ENCODE assay signal across 9 cellular contexts in genomic region chr16:22670551-22670970, GRCh38.
DNase-seq lines count a peak whose midpoint lies in the region; ATAC-seq and TF ChIP-seq lines count a peak whose summit lies in the region.
"Had no signal": no experiment of that assay in that cellular context is flagged by ENCODE, and none has a peak within 500 bp of the region (broad histone marks: within the 10 kb centered on the region; RNA-seq: fewer than 3 reads in every experiment).

No MANE protein-coding gene starts in this region.

- H3K4me3 Mint-ChIP-seq in activated T-cell treated with anti-CD3 and anti-CD28 coated beads, Interleukin-2, amount 50 U/mL, for 72 hours, result no peak overlapping the region

- no peaks in the 10 kb centered on the region for H3K4me1 ChIP-seq in foreskin keratinocyte
- H3K4me1 ChIP-seq: adrenal gland had no signal

- ATAC-seq in HG03442 (IDR thresholded peaks at IDR 0.05; ENCODE audit: unreplicated experiment), result peak; percentile 47
- peak; percentile 32 to 39 for ATAC-seq in activated T-cell treated with anti-CD3 and anti-CD28 coated beads, Interleukin-2, amount 50 U/mL, for 72 hours (replicated peaks in 1 of 2)
- ATAC-seq in GM19452 (IDR thresholded peaks at IDR 0.05; ENCODE audit: unreplicated experiment), result no peak
- ATAC-seq in foreskin keratinocyte, result no peak

- H3K9me3 Mint-ChIP-seq in activated T-cell treated with anti-CD3 and anti-CD28 coated beads, Interleukin-2, amount 50 U/mL, for 72 hours, result no peaks in the 10 kb centered on the region

- no peak overlapping the region for H3K27ac Mint-ChIP-seq in activated T-cell treated with anti-CD3 and anti-CD28 coated beads, Interleukin-2, amount 50 U/mL, for 72 hours

- H3K27me3 Mint-ChIP-seq in activated T-cell treated with anti-CD3 and anti-CD28 coated beads, Interleukin-2, amount 50 U/mL, for 72 hours (ENCODE audit: low read depth), result no peaks in the 10 kb centered on the region

- no peaks in the 10 kb centered on the region for H3K36me3 Mint-ChIP-seq in activated T-cell treated with anti-CD3 and anti-CD28 coated beads, Interleukin-2, amount 50 U/mL, for 72 hours (ENCODE audit: insufficient read depth in 2 of 2)

- H3K27me3 ChIP-seq in foreskin keratinocyte, result peaks cover 28% of the 10 kb centered on the region
- H3K27me3 ChIP-seq: adrenal gland had no signal

- DNase-seq in NCI-H1417 (lab: John Stamatoyannopoulos, UW) (peak in 2 of 3 experiments; percentile 20 to 42), NCI-H1417 treated with DMSO at 0.1 percent for 48 hours (lab: John Stamatoyannopoulos, UW) (no peak), nucleus accumbens (lab: John Stamatoyannopoulos, UW) (peak in 32 of 56 donors; percentile 2 to 78 (median 26)), NCI-H2081 treated with DMSO at 0.1 percent for 48 hours (lab: John Stamatoyannopoulos, UW) (no peak), foreskin keratinocyte (no peak)
- DNase-seq in activated T-cell treated with anti-CD3 and anti-CD28 coated beads, Interleukin-2, amount 50 U/mL, for 72 hours, result peak; percentile 13 to 23

- H3K27ac ChIP-seq in foreskin keratinocyte, result no peak overlapping the region
- H3K27ac ChIP-seq: adrenal gland had no signal

- no peak for TF ChIP-seq CTCF in foreskin keratinocyte (conservative IDR thresholded peaks at IDR 0.05)

- H3K4me1 Mint-ChIP-seq in activated T-cell treated with anti-CD3 and anti-CD28 coated beads, Interleukin-2, amount 50 U/mL, for 72 hours (ENCODE audit: low read depth), result no peaks in the 10 kb centered on the region

Comparison
In these comparisons a context has a peak if more than half of its experiments do, and no peak if none do; other contexts are left out.
1. DNase-seq: peak in NCI-H1417 (2 of 3), activated T-cell treated with anti-CD3 and anti-CD28 coated beads, Interleukin-2, amount 50 U/mL, for 72 hours (2 of 2) and nucleus accumbens (32 of 56); none in NCI-H1417 treated with DMSO at 0.1 percent for 48 hours (single experiment), NCI-H2081 treated with DMSO at 0.1 percent for 48 hours (single experiment) and foreskin keratinocyte (0 of 2).
2. ATAC-seq: peak in HG03442 (single experiment) and activated T-cell treated with anti-CD3 and anti-CD28 coated beads, Interleukin-2, amount 50 U/mL, for 72 hours (2 of 2); none in GM19452 (single experiment) and foreskin keratinocyte (single experiment).